Comparison of ENCODE assay signal across 23 cellular contexts in genomic region chr14:78327426-78328210, GRCh38.
"Had no signal": no experiment of that assay in that cellular context is flagged by ENCODE, and none has a peak within 500 bp of the region (broad histone marks: within the 10 kb centered on the region; RNA-seq: fewer than 3 reads in every experiment).

No MANE protein-coding gene starts in this region.

- H3K27me3 ChIP-seq: body of pancreas, neutrophil, upper lobe of right lung had no signal

- H3K36me3 ChIP-seq: heart left ventricle, neutrophil, thoracic aorta, upper lobe of right lung had no signal

- ATAC-seq: activated T-cell treated with anti-CD3 and anti-CD28 coated beads, Interleukin-2, amount 50 U/mL, for 72 hours; body of pancreas; heart left ventricle; left lobe of liver; upper lobe of right lung had no signal

- H3K27me3 Mint-ChIP-seq: activated CD4-positive, alpha-beta T cell treated with anti-CD3 and anti-CD28 coated beads, Interleukin-2, amount 10 ng/mL, durations not matched to agents 7 days and 5 days had no signal

- H3K4me3 ChIP-seq: body of pancreas, coronary artery, heart left ventricle, thoracic aorta, upper lobe of right lung had no signal

- FAIRE-seq: endothelial cell of umbilical vein, keratinocyte had no signal

- H3K9me3 Mint-ChIP-seq: activated CD4-positive, alpha-beta T cell treated with anti-CD3 and anti-CD28 coated beads, Interleukin-2, amount 10 ng/mL, durations not matched to agents 7 days and 5 days; activated T-cell treated with anti-CD3 and anti-CD28 coated beads, Interleukin-2, amount 50 U/mL, for 72 hours had no signal

- H3K4me3 Mint-ChIP-seq: activated CD4-positive, alpha-beta T cell treated with anti-CD3 and anti-CD28 coated beads, Interleukin-2, amount 10 ng/mL, durations not matched to agents 7 days and 5 days; activated naive CD8-positive, alpha-beta T cell; activated T-cell treated with anti-CD3 and anti-CD28 coated beads, Interleukin-2, amount 50 U/mL, for 72 hours; naive B cell had no signal

- H3K79me2 ChIP-seq: parathyroid adenoma had no signal

- H3K9ac ChIP-seq: parathyroid adenoma had no signal

- DNase-seq: activated CD4-positive, alpha-beta T cell treated with anti-CD3 and anti-CD28 coated beads, Interleukin-2, amount 10 ng/mL, durations not matched to agents 7 days and 5 days; activated CD8-positive, alpha-beta memory T cell treated with anti-CD3 and anti-CD28 coated beads, Interleukin-2, amount 50 U/mL, for 48 hours; activated gamma-delta T cell treated with Interleukin-2 at 50 U/mL for 16 hours; activated T-cell treated with anti-CD3 and anti-CD28 coated beads, Interleukin-2, amount 50 U/mL, for 72 hours; amygdala; body of pancreas; central memory CD4-positive, alpha-beta T cell; foreskin melanocyte; heart left ventricle; naive B cell; retina; stimulated activated CD4-positive, alpha-beta T cell treated with anti-CD3 and anti-CD28 coated beads, Interleukin-12 subunit alpha, Interleukin-12 subunit beta, amount 100 ng/mL, for 4 hours; stimulated activated CD4-positive, alpha-beta T cell treated with anti-CD3 and anti-CD28 coated beads, Interleukin-2, amount 100 ng/mL, for 24 hours; T-helper 2 cell; upper lobe of right lung had no signal

- H3K27ac ChIP-seq: body of pancreas, coronary artery, heart left ventricle, neutrophil, parathyroid adenoma, thoracic aorta, upper lobe of right lung had no signal

- H3K9me3 ChIP-seq: body of pancreas, heart left ventricle, neutrophil, thoracic aorta, upper lobe of right lung had no signal

- H3K4me1 Mint-ChIP-seq: activated CD4-positive, alpha-beta T cell treated with anti-CD3 and anti-CD28 coated beads, Interleukin-2, amount 10 ng/mL, durations not matched to agents 7 days and 5 days; naive B cell had no signal

- H3K4me1 ChIP-seq: body of pancreas, heart left ventricle, parathyroid adenoma, upper lobe of right lung had no signal

- H2AFZ ChIP-seq: parathyroid adenoma had no signal

- H3K36me3 Mint-ChIP-seq: activated naive CD8-positive, alpha-beta T cell; naive B cell had no signal

- H3K27ac Mint-ChIP-seq: activated CD4-positive, alpha-beta T cell treated with anti-CD3 and anti-CD28 coated beads, Interleukin-2, amount 10 ng/mL, durations not matched to agents 7 days and 5 days; activated naive CD8-positive, alpha-beta T cell; activated T-cell treated with anti-CD3 and anti-CD28 coated beads, Interleukin-2, amount 50 U/mL, for 72 hours had no signal
